ENCODE assay signal across 19 cellular contexts in the genomic region with DNA sequence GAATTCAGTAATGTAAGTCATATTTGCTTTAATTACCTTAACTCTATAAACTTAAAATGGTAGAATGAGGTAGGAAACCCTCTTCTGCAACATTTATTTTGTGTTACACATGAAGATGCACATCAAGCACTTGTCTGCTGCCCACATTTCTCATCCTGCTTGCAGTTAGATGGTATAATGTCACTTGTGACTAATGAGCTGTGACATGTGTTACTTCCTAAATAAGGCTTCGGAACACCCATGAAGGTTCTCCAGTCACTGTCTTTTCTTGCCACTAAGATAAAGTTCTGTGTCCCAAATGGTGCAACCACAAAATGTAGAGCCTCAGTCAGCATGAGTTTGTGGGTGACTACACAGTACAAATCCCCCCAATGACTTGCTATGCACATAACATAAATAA.
"Had no signal": no experiment of that assay in that cellular context is flagged by ENCODE, and none has a peak within 500 bp of the region (broad histone marks: within the 10 kb centered on the region; RNA-seq: fewer than 3 reads in every experiment).

No MANE protein-coding gene starts in this region.

- H3K9me3 Mint-ChIP-seq: effector memory CD8-positive, alpha-beta T cell; memory B cell; natural killer cell treated with Interleukin-12 subunit alpha and Interleukin-12 subunit beta and Interleukin-15 and Interleukin-18, amount 100 ng/mL, for 72 hours had no signal

- H3K27me3 ChIP-seq: esophagus muscularis mucosa, gastrocnemius medialis, heart right ventricle, sigmoid colon had no signal

- H3K4me3 ChIP-seq: esophagus muscularis mucosa, gastrocnemius medialis, heart right ventricle, left ventricle myocardium inferior, lower lobe of right lung, prostate gland, sigmoid colon had no signal

- H3K9ac ChIP-seq: parathyroid adenoma had no signal

- H3K4me1 ChIP-seq: lower lobe of right lung, prostate gland had no signal

- H3K9me3 ChIP-seq: esophagus muscularis mucosa, gastrocnemius medialis, heart right ventricle, left ventricle myocardium inferior, lower lobe of right lung, prostate gland, sigmoid colon had no signal

- H2AFZ ChIP-seq: parathyroid adenoma had no signal

- H3K36me3 Mint-ChIP-seq: memory B cell; natural killer cell treated with Interleukin-12 subunit alpha and Interleukin-12 subunit beta and Interleukin-15 and Interleukin-18, amount 100 ng/mL, for 72 hours had no signal

- H3K4me3 Mint-ChIP-seq: effector memory CD8-positive, alpha-beta T cell; memory B cell; natural killer cell treated with Interleukin-12 subunit alpha and Interleukin-12 subunit beta and Interleukin-15 and Interleukin-18, amount 100 ng/mL, for 72 hours had no signal

- H3K36me3 ChIP-seq: esophagus muscularis mucosa, gastrocnemius medialis, heart right ventricle, left ventricle myocardium inferior, lower lobe of right lung, prostate gland, sigmoid colon had no signal

- H3K27ac Mint-ChIP-seq: effector memory CD8-positive, alpha-beta T cell; memory B cell; natural killer cell treated with Interleukin-12 subunit alpha and Interleukin-12 subunit beta and Interleukin-15 and Interleukin-18, amount 100 ng/mL, for 72 hours had no signal

- ATAC-seq: effector memory CD8-positive, alpha-beta T cell; gastrocnemius medialis; heart right ventricle; lower lobe of right lung; natural killer cell treated with Interleukin-12 subunit alpha and Interleukin-12 subunit beta and Interleukin-15 and Interleukin-18, amount 100 ng/mL, for 72 hours had no signal

- DNase-seq: effector memory CD8-positive, alpha-beta T cell; gastrocnemius medialis; heart right ventricle; hypothalamus; islet precursor cell; left ventricle myocardium inferior; lower lobe of right lung; midbrain; sigmoid colon; small intestine; stimulated activated CD4-positive, alpha-beta T cell treated with anti-CD3 and anti-CD28 coated beads, Interleukin-2, amount 100 ng/mL, for 48 hours; stimulated activated naive CD4-positive, alpha-beta T cell treated with Interleukin-2 at 50 U/mL for 16 hours; trophoblast cell had no signal

- H3K27ac ChIP-seq: epithelial cell of prostate, esophagus muscularis mucosa, gastrocnemius medialis, heart right ventricle, left ventricle myocardium inferior, lower lobe of right lung, parathyroid adenoma, prostate gland, sigmoid colon had no signal

- H3K4me1 Mint-ChIP-seq: memory B cell had no signal

- H3K27me3 Mint-ChIP-seq: effector memory CD8-positive, alpha-beta T cell; memory B cell; natural killer cell treated with Interleukin-12 subunit alpha and Interleukin-12 subunit beta and Interleukin-15 and Interleukin-18, amount 100 ng/mL, for 72 hours had no signal
